Comparison of ENCODE assay signal across 17 cellular contexts in genomic region chr4:2057382-2058065, GRCh38. TPM values are rescaled to one million over a fixed set of nuclear protein-coding genes. Genes with fewer than 3 reads are reported as not detected.
A peak's percentile ranks its signal among the peaks of the same experiment; 100 is the strongest.
DNase-seq lines count a peak whose midpoint lies in the region; ATAC-seq and TF ChIP-seq lines count a peak whose summit lies in the region.
"Had no signal": no experiment of that assay in that cellular context is flagged by ENCODE, and none has a peak within 500 bp of the region (broad histone marks: within the 10 kb centered on the region; RNA-seq: fewer than 3 reads in every experiment).

No MANE protein-coding gene starts in this region.

- no peak for TF ChIP-seq POLR2A in suprapubic skin (IDR thresholded peaks at IDR 0.05)

- ATAC-seq in Right ventricle myocardium inferior: no peak
- ATAC-seq in Right ventricle myocardium superior (ENCODE audit: poor library complexity): no peak
- no peak for ATAC-seq in activated CD8-positive, alpha-beta T cell treated with anti-CD3 and anti-CD28 coated beads for 36 hours
- no peak for ATAC-seq in memory B cell (ENCODE audit: low read depth)
- ATAC-seq: activated CD4-positive, CD25-positive, alpha-beta regulatory T cell treated with anti-CD3 and anti-CD28 coated beads, Interleukin-2, amount 50 U/mL, for 24 hours had no signal

- H3K4me3 ChIP-seq in suprapubic skin: no peak overlapping the region

- H3K36me3 ChIP-seq in suprapubic skin: no peaks in the 10 kb centered on the region
- H3K36me3 ChIP-seq: breast epithelium, neutrophil had no signal

- peaks cover 26% of the 10 kb centered on the region for H3K27me3 Mint-ChIP-seq in activated CD8-positive, alpha-beta T cell treated with anti-CD3 and anti-CD28 coated beads for 36 hours
- H3K27me3 Mint-ChIP-seq in memory B cell: peaks cover 8% of the 10 kb centered on the region

- CTCF ChIA-PET in activated CD8-positive, alpha-beta T cell treated with anti-CD3 and anti-CD28 coated beads for 36 hours (lab: Charles Lee): interaction anchor here (1.3 kb wide), 1 partner anchor 162 kb away, joined by 3 read pairs; no protein-coding TSS in a partner anchor

- no peak overlapping the region for H3K27ac ChIP-seq in suprapubic skin
- H3K27ac ChIP-seq: breast epithelium, KMS-11, neutrophil had no signal

- no peaks in the 10 kb centered on the region for H3K36me3 Mint-ChIP-seq in activated CD8-positive, alpha-beta T cell treated with anti-CD3 and anti-CD28 coated beads for 36 hours (ENCODE audit: low read depth)
- H3K36me3 Mint-ChIP-seq in memory B cell: no peaks in the 10 kb centered on the region
- H3K36me3 Mint-ChIP-seq: stimulated activated memory B cell treated with anti-CD40 and anti-IgM and Interleukin-4, amounts not matched to agents 10 μg/mL and 1 μg/mL and 100 μg/mL, for 72 hours had no signal

- no peaks in the 10 kb centered on the region for H3K4me1 Mint-ChIP-seq in activated CD8-positive, alpha-beta T cell treated with anti-CD3 and anti-CD28 coated beads for 36 hours (ENCODE audit: low read depth)
- H3K4me1 Mint-ChIP-seq in memory B cell: no peaks in the 10 kb centered on the region
- H3K4me1 Mint-ChIP-seq: stimulated activated memory B cell treated with anti-CD40 and anti-IgM and Interleukin-4, amounts not matched to agents 10 μg/mL and 1 μg/mL and 100 μg/mL, for 72 hours had no signal

- WGBS in suprapubic skin: 73% methylated on average over 26 of the region's 26 CpGs

- no peaks in the 10 kb centered on the region for H3K9me3 Mint-ChIP-seq in activated CD8-positive, alpha-beta T cell treated with anti-CD3 and anti-CD28 coated beads for 36 hours
- H3K9me3 Mint-ChIP-seq in memory B cell: no peaks in the 10 kb centered on the region
- H3K9me3 Mint-ChIP-seq: stimulated activated memory B cell treated with anti-CD40 and anti-IgM and Interleukin-4, amounts not matched to agents 10 μg/mL and 1 μg/mL and 100 μg/mL, for 72 hours had no signal

- TF ChIP-seq CTCF in activated CD8-positive, alpha-beta T cell treated with anti-CD3 and anti-CD28 coated beads for 36 hours (IDR thresholded peaks at IDR 0.05): no peak
- TF ChIP-seq CTCF in suprapubic skin (IDR thresholded peaks at IDR 0.05): no peak

- intact Hi-C loops in Right ventricle myocardium inferior (cut with DNase I): no loop called here
- intact Hi-C loops in Right ventricle myocardium superior (cut with DNase I): no loop called here
- intact Hi-C loops in activated CD8-positive, alpha-beta T cell treated with anti-CD3 and anti-CD28 coated beads for 36 hours (cut with micrococcal nuclease): no loop called here

- no peaks in the 10 kb centered on the region for H3K9me3 ChIP-seq in suprapubic skin
- H3K9me3 ChIP-seq: breast epithelium, neutrophil had no signal

- H3K27me3 ChIP-seq in suprapubic skin: peaks cover 86% of the 10 kb centered on the region

- H3K4me1 ChIP-seq in suprapubic skin: peaks cover 26% of the 10 kb centered on the region

- no peak overlapping the region for H3K27ac Mint-ChIP-seq in activated CD8-positive, alpha-beta T cell treated with anti-CD3 and anti-CD28 coated beads for 36 hours
- H3K27ac Mint-ChIP-seq in memory B cell: no peak overlapping the region
- H3K27ac Mint-ChIP-seq: stimulated activated memory B cell treated with anti-CD40 and anti-IgM and Interleukin-4, amounts not matched to agents 10 μg/mL and 1 μg/mL and 100 μg/mL, for 72 hours had no signal

- no peak for TF ChIP-seq EP300 in suprapubic skin (IDR thresholded peaks at IDR 0.05)

- POLR2A ChIA-PET in activated CD8-positive, alpha-beta T cell treated with anti-CD3 and anti-CD28 coated beads for 36 hours (lab: Charles Lee): no interaction called here

- DNase-seq in Right ventricle myocardium inferior (ENCODE audit: missing footprints): peak; percentile 46
- no peak for DNase-seq in Right ventricle myocardium superior
- DNase-seq in activated CD8-positive, alpha-beta T cell treated with anti-CD3 and anti-CD28 coated beads for 36 hours: no peak
- DNase-seq in memory B cell (ENCODE audit: low spot score in 2 of 2): no peak
- DNase-seq in DMS53 (lab: John Stamatoyannopoulos, UW): no peak
- DNase-seq in NCI-H748 (lab: John Stamatoyannopoulos, UW; ENCODE audit: unreplicated experiment): no peak
- DNase-seq in NCI-H446 treated with DMSO at 0.1 percent for 48 hours (lab: John Stamatoyannopoulos, UW): no peak
- DNase-seq in suprapubic skin (ENCODE audit: low spot score in 2 of 2): no peak
- DNase-seq: activated effector memory CD4-positive, alpha-beta T cell treated with Interleukin-2 at 50 U/mL for 16 hours; effector CD4-positive, alpha-beta T cell; NCI-H1417 treated with DMSO at 0.1 percent for 48 hours; NCI-H510A had no signal

- peak overlapping the region; percentile 52 for H3K4me3 Mint-ChIP-seq in activated CD8-positive, alpha-beta T cell treated with anti-CD3 and anti-CD28 coated beads for 36 hours
- peak overlapping the region; percentile 55 for H3K4me3 Mint-ChIP-seq in memory B cell
- H3K4me3 Mint-ChIP-seq: stimulated activated memory B cell treated with anti-CD40 and anti-IgM and Interleukin-4, amounts not matched to agents 10 μg/mL and 1 μg/mL and 100 μg/mL, for 72 hours had no signal

RNA-seq across cellular contexts. Expression of gene NAT8L, which starts 1.6 kb away (rescaled TPM):
- total RNA-seq in Right ventricle myocardium inferior: 1.1 TPM
- 1.00 TPM for total RNA-seq in Right ventricle myocardium superior
- 1 to 10 TPM; 1.0 to 1.1 TPM for total RNA-seq in activated CD8-positive, alpha-beta T cell treated with anti-CD3 and anti-CD28 coated beads for 36 hours
- 1 to 10 TPM; 1.0 to 2.8 (median 1.6) TPM for total RNA-seq in suprapubic skin

RNA-seq across cellular contexts. Expression of gene NELFA, which starts 48.8 kb away (rescaled TPM):
- 10.8 TPM for total RNA-seq in Right ventricle myocardium inferior
- total RNA-seq in Right ventricle myocardium superior: 10.4 TPM
- 10 to 100 TPM; 43.9 to 46.3 TPM for total RNA-seq in activated CD8-positive, alpha-beta T cell treated with anti-CD3 and anti-CD28 coated beads for 36 hours
- total RNA-seq in suprapubic skin: 10 to 100 TPM; 23.2 to 41.5 (median 35.5) TPM
